In genomic region chr14:68576031-68576430, GRCh38 we compare ENCODE assay signal across 13 cellular contexts.
A peak's percentile ranks its signal among the peaks of the same experiment; 100 is the strongest.
DNase-seq lines count a peak whose midpoint lies in the region; ATAC-seq and TF ChIP-seq lines count a peak whose summit lies in the region.
"Had no signal": no experiment of that assay in that cellular context is flagged by ENCODE, and none has a peak within 500 bp of the region (broad histone marks: within the 10 kb centered on the region; RNA-seq: fewer than 3 reads in every experiment).

No MANE protein-coding gene starts in this region.

- no peak for ATAC-seq in HG03097 (IDR thresholded peaks at IDR 0.05; ENCODE audit: low FRiP score, unreplicated experiment)
- ATAC-seq in GM21717 (IDR thresholded peaks at IDR 0.05; ENCODE audit: unreplicated experiment): no peak
- ATAC-seq: activated T-helper 17 cell treated with anti-CD3 and anti-CD28 coated beads, Interleukin-2, amount 50 U/mL, for 72 hours had no signal

- H3K27ac ChIP-seq in SJCRH30: peak overlapping the region; percentile 71; the same call in 1 of the 2 replicates
- H3K27ac ChIP-seq: prostate gland had no signal

- H3K4me1 ChIP-seq in SJCRH30: peaks cover 61% of the 10 kb centered on the region
- H3K4me1 ChIP-seq in skeletal muscle satellite cell (ENCODE audit: control insufficient read depth, insufficient read depth, low read length): peaks cover 58% of the 10 kb centered on the region
- H3K4me1 ChIP-seq: prostate gland had no signal

- DNase-seq in ELR (ENCODE audit: low read depth): peak; percentile 82
- DNase-seq in SJCRH30: no peak
- DNase-seq in foreskin fibroblast: peak; percentile 64 to 75
- no peak for DNase-seq in GM13976 (ENCODE audit: low spot score)
- no peak for DNase-seq in T-helper 1 cell
- DNase-seq: activated CD4-positive, alpha-beta memory T cell treated with anti-CD3 and anti-CD28 coated beads for 36 hours; anterior cingulate cortex; NCI-H146 had no signal

- no peaks in the 10 kb centered on the region for H3K9me3 ChIP-seq in SJCRH30 (replicated peaks)
- no peaks in the 10 kb centered on the region for H3K9me3 ChIP-seq in skeletal muscle satellite cell (replicated peaks; ENCODE audit: low read length)
- H3K9me3 ChIP-seq: prostate gland had no signal

- no peaks in the 10 kb centered on the region for H3K36me3 ChIP-seq in SJCRH30
- H3K36me3 ChIP-seq in skeletal muscle satellite cell (ENCODE audit: insufficient read depth, low read length): no peaks in the 10 kb centered on the region
- H3K36me3 ChIP-seq: prostate gland had no signal

- H3K4me2 ChIP-seq in skeletal muscle satellite cell (ENCODE audit: low read length): peak overlapping the region; percentile 15

- no peak overlapping the region for H3K4me3 ChIP-seq in SJCRH30
- H3K4me3 ChIP-seq in foreskin fibroblast (ENCODE audit: low read depth in 1 of 2, low read length in 2 of 2): no peak overlapping the region
- H3K4me3 ChIP-seq in skeletal muscle satellite cell (ENCODE audit: low read length): no peak overlapping the region
- H3K4me3 ChIP-seq: prostate gland had no signal

- H3K27me3 ChIP-seq in SJCRH30: no peaks in the 10 kb centered on the region
- H3K27me3 ChIP-seq in skeletal muscle satellite cell (ENCODE audit: control insufficient read depth, insufficient read depth, low read length): no peaks in the 10 kb centered on the region

- TF ChIP-seq CTCF in foreskin fibroblast (IDR thresholded peaks at IDR 0.05; ENCODE audit: low read depth, low read length) (no peak), GM13976 (IDR thresholded peaks at IDR 0.05; ENCODE audit: borderline replicate concordance, control extremely low read depth, extremely low read depth, insufficient read depth, missing control alignments) (no peak)

- peak overlapping the region; percentile 54 for H3K9ac ChIP-seq in skeletal muscle satellite cell (ENCODE audit: low read depth, low read length)

- in situ Hi-C loops in GM13976 (cut with MboI; ENCODE audit: low sequenced_read_pairs, unreplicated experiment): no loop called here

Comparison
In these comparisons a context has a peak if more than half of its experiments do, and no peak if none do; other contexts are left out.
1. DNase-seq: peak in ELR (single experiment) and foreskin fibroblast (2 of 2); none in SJCRH30 (0 of 2), GM13976 (single experiment) and T-helper 1 cell (0 of 5).